In genomic region chr17:42553866-42554249, GRCh38 we compare ENCODE assay signal across 6 cellular contexts. TPM values are rescaled to one million over a fixed set of nuclear protein-coding genes. Genes with fewer than 3 reads are reported as not detected.
DNase-seq lines count a peak whose midpoint lies in the region; ATAC-seq and TF ChIP-seq lines count a peak whose summit lies in the region.

No MANE protein-coding gene starts in this region.

- no peaks in the 10 kb centered on the region for H3K36me3 ChIP-seq in naive thymus-derived CD4-positive, alpha-beta T cell (ENCODE audit: control insufficient read depth in 2 of 3, insufficient read depth in 3 of 3, low read length in 3 of 3)

- H3K4me1 ChIP-seq in naive thymus-derived CD4-positive, alpha-beta T cell (ENCODE audit: control insufficient read depth in 2 of 2, insufficient read depth in 2 of 2, low read length in 2 of 2) = peaks cover 14 to 15% of the 10 kb centered on the region in 2 donors

- H3K27me3 Mint-ChIP-seq in naive thymus-derived CD4-positive, alpha-beta T cell = no peaks in the 10 kb centered on the region

- no peaks in the 10 kb centered on the region for H3K9me3 Mint-ChIP-seq in naive thymus-derived CD4-positive, alpha-beta T cell

- H3K9me3 ChIP-seq in naive thymus-derived CD4-positive, alpha-beta T cell (ENCODE audit: control insufficient read depth in 2 of 3, low read length in 3 of 3) = no peaks in the 10 kb centered on the region

- H3K27me3 ChIP-seq in naive thymus-derived CD4-positive, alpha-beta T cell (ENCODE audit: control insufficient read depth in 2 of 2, insufficient read depth in 2 of 2, low read length in 2 of 2) = no peaks in the 10 kb centered on the region

- POLR2A ChIA-PET in naive thymus-derived CD4-positive, alpha-beta T cell (lab: Charles Lee) = interaction anchor here (0.8 to 3.2 kb wide), 5 partner anchors 12 to 814 kb away, joined by 3 to 26 read pairs (median 5); partner anchors contain the start of genes MLX and NAGLU

- H3K4me3 ChIP-seq in HFF-Myc (replicated peaks; ENCODE audit: low read depth, low read length) (peak overlapping the region; percentile 72), astrocyte of the spinal cord (ENCODE audit: low read depth, low read length) (peak overlapping the region; percentile 76)
- H3K4me3 ChIP-seq in naive thymus-derived CD4-positive, alpha-beta T cell (ENCODE audit: low read length) = peak overlapping the region; percentile 80

- peak; percentile 28 for ATAC-seq in naive thymus-derived CD4-positive, alpha-beta T cell
- no peak for ATAC-seq in GM21528 (IDR thresholded peaks at IDR 0.05; ENCODE audit: low FRiP score, unreplicated experiment)
- ATAC-seq in HG03460 (IDR thresholded peaks at IDR 0.05; ENCODE audit: unreplicated experiment) = no peak

- peak overlapping the region; percentile 86 for H3K27ac ChIP-seq in naive thymus-derived CD4-positive, alpha-beta T cell (ENCODE audit: low read depth, low read length)

- H3K36me3 Mint-ChIP-seq in naive thymus-derived CD4-positive, alpha-beta T cell = peaks cover 0 to 1% (median 0%) of the 10 kb centered on the region in 5 donors

- TF ChIP-seq CTCF in HFF-Myc (IDR thresholded peaks at IDR 0.05; ENCODE audit: low read depth, low read length, missing control alignments) = no peak
- no peak for TF ChIP-seq CTCF in astrocyte of the spinal cord (IDR thresholded peaks at IDR 0.05; ENCODE audit: low read depth, low read length)

- no peak for DNase-seq in HFF-Myc (ENCODE audit: extremely low read depth, low read depth)
- no peak for DNase-seq in astrocyte of the spinal cord (ENCODE audit: low read depth, low spot score)
- DNase-seq in naive thymus-derived CD4-positive, alpha-beta T cell = peak in 1 of 9 donors; percentile 21
- no peak for DNase-seq in NCI-H1930 (lab: John Stamatoyannopoulos, UW)

- H3K27ac Mint-ChIP-seq in naive thymus-derived CD4-positive, alpha-beta T cell = peak overlapping the region; percentile 80 to 93 (median 90)

- intact Hi-C loops in naive thymus-derived CD4-positive, alpha-beta T cell (cut with micrococcal nuclease) = loop anchor here (1.0 to 2.0 kb wide), 5 partner anchors 8 to 55 kb away; partner anchors contain the start of genes NAGLU (in 2 of the 2), COASY (in 1 of the 2), PSMC3IP (in 1 of the 2) and RETREG3 (in 1 of the 2)

- H3K4me1 Mint-ChIP-seq in naive thymus-derived CD4-positive, alpha-beta T cell = peaks cover 10 to 50% (median 31%) of the 10 kb centered on the region in 7 donors

- CTCF ChIA-PET in naive thymus-derived CD4-positive, alpha-beta T cell (lab: Charles Lee) = interaction anchor here (0.6 to 0.9 kb wide), 2 partner anchors 8 to 10 kb away, joined by 3 read pairs; no protein-coding TSS in a partner anchor

- peak overlapping the region; percentile 84 to 95 (median 90) for H3K4me3 Mint-ChIP-seq in naive thymus-derived CD4-positive, alpha-beta T cell

- in situ Hi-C loops in astrocyte of the spinal cord (cut with HindIII; ENCODE audit: low sequenced_read_pairs) = no loop called here

RNA-seq across cellular contexts. Expression of gene HSD17B1, which starts 1.1 kb away (rescaled TPM):
- total RNA-seq in naive thymus-derived CD4-positive, alpha-beta T cell = 1 to 10 TPM; 1.2 to 2.2 (median 1.9) TPM
- polyA plus RNA-seq in naive thymus-derived CD4-positive, alpha-beta T cell = under 1 TPM; 0.39 to 0.59 TPM

RNA-seq across cellular contexts. Expression of gene COASY, which starts 8.1 kb away (rescaled TPM):
- total RNA-seq in naive thymus-derived CD4-positive, alpha-beta T cell = 10 to 100 TPM; 45.3 to 76.9 (median 64.5) TPM
- polyA plus RNA-seq in naive thymus-derived CD4-positive, alpha-beta T cell = 10 to 100 TPM; 56.0 to 59.2 TPM

RNA-seq across cellular contexts. Expression of gene MLX, which starts 13.0 kb away (rescaled TPM):
- total RNA-seq in naive thymus-derived CD4-positive, alpha-beta T cell = 10 to 100 TPM; 35.3 to 73.9 (median 65.1) TPM
- polyA plus RNA-seq in naive thymus-derived CD4-positive, alpha-beta T cell = 10 to 100 TPM; 28.1 to 46.8 TPM

RNA-seq across cellular contexts. Expression of gene NAGLU, which starts 17.8 kb away (rescaled TPM):
- 10 to 100 TPM; 18.0 to 27.1 (median 22.3) TPM for total RNA-seq in naive thymus-derived CD4-positive, alpha-beta T cell
- polyA plus RNA-seq in naive thymus-derived CD4-positive, alpha-beta T cell = 10 to 100 TPM in 1 of 2 donors, 1 to 10 TPM in 1; 6.6 to 17.6 TPM

RNA-seq across cellular contexts. Expression of gene PSMC3IP, which starts 23.7 kb away (rescaled TPM):
- total RNA-seq in naive thymus-derived CD4-positive, alpha-beta T cell = 10 to 100 TPM in 1 of 5 experiments, 1 to 10 TPM in 4; 2.7 to 14.0 (median 5.2) TPM
- polyA plus RNA-seq in naive thymus-derived CD4-positive, alpha-beta T cell = 1 to 10 TPM; 1.3 to 1.6 TPM
